ENCODE assay signal across 21 cellular contexts in the genomic region with DNA sequence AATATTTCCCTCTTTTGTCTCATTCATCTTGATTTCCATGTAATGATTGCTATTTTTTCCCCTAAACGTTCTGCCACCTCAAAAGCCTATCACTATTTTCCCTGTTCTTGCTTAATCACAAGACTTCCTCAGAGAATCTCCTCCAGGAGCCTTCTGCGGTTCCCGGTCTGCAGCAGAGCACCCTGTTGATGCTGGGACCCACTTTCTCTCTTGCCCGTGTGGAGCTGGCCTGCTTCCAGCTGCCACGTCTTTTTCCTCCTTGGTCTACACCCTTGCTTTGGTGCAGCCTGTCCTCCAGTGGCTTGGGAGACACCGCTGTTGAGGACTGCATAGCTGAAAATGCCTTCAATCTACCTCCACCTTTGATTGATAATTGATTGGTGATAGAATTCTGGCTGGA.
"Had no signal": no experiment of that assay in that cellular context is flagged by ENCODE, and none has a peak within 500 bp of the region (broad histone marks: within the 10 kb centered on the region; RNA-seq: fewer than 3 reads in every experiment).

No MANE protein-coding gene starts in this region.

- H3K9me3 ChIP-seq: gastrocnemius medialis, prostate gland, sigmoid colon, thyroid gland had no signal

- DNase-seq: effector CD8-positive, alpha-beta T cell; endodermal cell; foreskin fibroblast; gastrocnemius medialis; head of caudate nucleus; kidney; naive thymus-derived CD4-positive, alpha-beta T cell; nucleus accumbens; sigmoid colon; stimulated activated CD4-positive, alpha-beta T cell treated with anti-CD3 and anti-CD28 coated beads, Interleukin-2, amount 100 ng/mL, for 24 hours; stimulated activated CD4-positive, alpha-beta T cell treated with anti-CD3 and anti-CD28 coated beads, Interleukin-4, amount 100 ng/mL, for 24 hours; stimulated activated naive CD4-positive, alpha-beta T cell treated with Interleukin-2 at 50 U/mL for 16 hours; stomach; thyroid gland had no signal

- H3K36me3 ChIP-seq: gastrocnemius medialis, prostate gland, sigmoid colon, stomach, thyroid gland had no signal

- H3K27ac ChIP-seq: epithelial cell of prostate, gastrocnemius medialis, prostate gland, sigmoid colon, stomach, thyroid gland had no signal

- ATAC-seq: esophagus mucosa; gastrocnemius medialis; left lobe of liver; right cardiac atrium; stimulated activated effector memory CD8-positive, alpha-beta T cell treated with anti-CD3 and anti-CD28 coated beads, Interleukin-12 subunit alpha, Interleukin-12 subunit beta, amount 100 ng/mL, for 72 hours had no signal

- H3K4me1 ChIP-seq: gastrocnemius medialis, prostate gland, sigmoid colon, stomach, thyroid gland had no signal

- H3K4me3 ChIP-seq: gastrocnemius medialis, lung, prostate gland, sigmoid colon, stomach, thyroid gland had no signal

- H3K27me3 ChIP-seq: gastrocnemius medialis, sigmoid colon, thyroid gland had no signal
